In the genomic region with DNA sequence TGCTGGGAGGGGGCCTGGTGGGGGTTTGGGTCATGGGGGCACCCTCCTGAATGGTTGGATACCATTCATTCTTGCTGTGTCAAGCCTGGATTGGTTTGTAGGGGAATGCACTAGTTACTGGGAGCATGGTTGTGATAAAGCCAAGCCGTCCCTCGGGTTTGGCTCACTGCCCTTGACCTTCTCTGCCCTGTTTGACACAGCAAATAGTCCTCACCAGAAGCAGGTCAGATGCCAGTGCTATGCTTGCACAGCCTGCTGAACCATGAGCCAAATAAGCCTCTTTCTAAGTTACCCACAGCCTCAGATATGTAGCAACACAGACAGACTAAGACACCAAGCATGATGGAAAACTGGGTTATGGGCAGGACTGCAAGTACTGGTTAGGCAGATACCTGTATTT, we compare ENCODE assay signal across 1 cellular context.
TF ChIP-seq lines count a peak whose summit lies in the region.

No MANE protein-coding gene starts in this region.

TF ChIP-seq in HepG2, 621 proteins besides CTCF, POLR2A, EP300 and RAD21 (continued from another document and continues in another):
- TF ChIP-seq GFI1 (CRISPR knock-in tag; IDR thresholded peaks at IDR 0.05; ENCODE audit: borderline replicate concordance), result no peak
- no peak for TF ChIP-seq TGIF2 (CRISPR knock-in tag; IDR thresholded peaks at IDR 0.05)
- no peak for TF ChIP-seq ZNF605 (CRISPR knock-in tag; IDR thresholded peaks at IDR 0.05)
- no peak for TF ChIP-seq CREM (IDR thresholded peaks at IDR 0.05)
- no peak for TF ChIP-seq CREM (CRISPR knock-in tag; IDR thresholded peaks at IDR 0.05)
- TF ChIP-seq ZNF224 (CRISPR knock-in tag; IDR thresholded peaks at IDR 0.05), result no peak
- TF ChIP-seq, protein P1, sequence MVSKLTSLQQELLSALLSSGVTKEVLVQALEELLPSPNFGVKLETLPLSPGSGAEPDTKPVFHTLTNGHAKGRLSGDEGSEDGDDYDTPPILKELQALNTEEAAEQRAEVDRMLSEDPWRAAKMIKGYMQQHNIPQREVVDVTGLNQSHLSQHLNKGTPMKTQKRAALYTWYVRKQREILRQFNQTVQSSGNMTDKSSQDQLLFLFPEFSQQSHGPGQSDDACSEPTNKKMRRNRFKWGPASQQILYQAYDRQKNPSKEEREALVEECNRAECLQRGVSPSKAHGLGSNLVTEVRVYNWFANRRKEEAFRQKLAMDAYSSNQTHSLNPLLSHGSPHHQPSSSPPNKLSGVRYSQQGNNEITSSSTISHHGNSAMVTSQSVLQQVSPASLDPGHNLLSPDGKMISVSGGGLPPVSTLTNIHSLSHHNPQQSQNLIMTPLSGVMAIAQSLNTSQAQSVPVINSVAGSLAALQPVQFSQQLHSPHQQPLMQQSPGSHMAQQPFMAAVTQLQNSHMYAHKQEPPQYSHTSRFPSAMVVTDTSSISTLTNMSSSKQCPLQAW (CRISPR knock-in tag; IDR thresholded peaks at IDR 0.05), result no peak; the same call in 1 of the 2 replicates
- no peak for TF ChIP-seq ZSCAN29 (CRISPR knock-in tag; conservative IDR thresholded peaks at IDR 0.05)
- peak; percentile 89 for TF ChIP-seq HNF4A (CRISPR knock-in tag; IDR thresholded peaks at IDR 0.05)
- TF ChIP-seq ZSCAN21 (CRISPR knock-in tag; IDR thresholded peaks at IDR 0.05; ENCODE audit: borderline replicate concordance), result no peak
- TF ChIP-seq RFX1 (IDR thresholded peaks at IDR 0.05), result no peak
- TF ChIP-seq, protein P2, sequence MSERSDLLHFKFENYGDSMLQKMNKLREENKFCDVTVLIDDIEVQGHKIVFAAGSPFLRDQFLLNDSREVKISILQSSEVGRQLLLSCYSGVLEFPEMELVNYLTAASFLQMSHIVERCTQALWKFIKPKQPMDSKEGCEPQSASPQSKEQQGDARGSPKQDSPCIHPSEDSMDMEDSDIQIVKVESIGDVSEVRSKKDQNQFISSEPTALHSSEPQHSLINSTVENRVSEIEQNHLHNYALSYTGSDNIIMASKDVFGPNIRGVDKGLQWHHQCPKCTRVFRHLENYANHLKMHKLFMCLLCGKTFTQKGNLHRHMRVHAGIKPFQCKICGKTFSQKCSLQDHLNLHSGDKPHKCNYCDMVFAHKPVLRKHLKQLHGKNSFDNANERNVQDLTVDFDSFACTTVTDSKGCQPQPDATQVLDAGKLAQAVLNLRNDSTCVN (CRISPR knock-in tag; IDR thresholded peaks at IDR 0.05; ENCODE audit: borderline replicate concordance), result no peak
- no peak for TF ChIP-seq ZNF484 (CRISPR knock-in tag; IDR thresholded peaks at IDR 0.05; ENCODE audit: borderline replicate concordance, low read depth)
- TF ChIP-seq, protein P3, sequence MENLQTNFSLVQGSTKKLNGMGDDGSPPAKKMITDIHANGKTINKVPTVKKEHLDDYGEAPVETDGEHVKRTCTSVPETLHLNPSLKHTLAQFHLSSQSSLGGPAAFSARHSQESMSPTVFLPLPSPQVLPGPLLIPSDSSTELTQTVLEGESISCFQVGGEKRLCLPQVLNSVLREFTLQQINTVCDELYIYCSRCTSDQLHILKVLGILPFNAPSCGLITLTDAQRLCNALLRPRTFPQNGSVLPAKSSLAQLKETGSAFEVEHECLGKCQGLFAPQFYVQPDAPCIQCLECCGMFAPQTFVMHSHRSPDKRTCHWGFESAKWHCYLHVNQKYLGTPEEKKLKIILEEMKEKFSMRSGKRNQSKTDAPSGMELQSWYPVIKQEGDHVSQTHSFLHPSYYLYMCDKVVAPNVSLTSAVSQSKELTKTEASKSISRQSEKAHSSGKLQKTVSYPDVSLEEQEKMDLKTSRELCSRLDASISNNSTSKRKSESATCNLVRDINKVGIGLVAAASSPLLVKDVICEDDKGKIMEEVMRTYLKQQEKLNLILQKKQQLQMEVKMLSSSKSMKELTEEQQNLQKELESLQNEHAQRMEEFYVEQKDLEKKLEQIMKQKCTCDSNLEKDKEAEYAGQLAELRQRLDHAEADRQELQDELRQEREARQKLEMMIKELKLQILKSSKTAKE (CRISPR knock-in tag; IDR thresholded peaks at IDR 0.05; ENCODE audit: borderline replicate concordance), result peak; percentile 63; the same call in 1 of the 2 replicates
- 0 out of 2 replicates have a peak, but pooled peaks have one; percentile 15 for TF ChIP-seq ZBTB7A (CRISPR knock-in tag; IDR thresholded peaks at IDR 0.05)
- no peak for TF ChIP-seq TOE1 (CRISPR knock-in tag; IDR thresholded peaks at IDR 0.05)
- TF ChIP-seq, protein P4, sequence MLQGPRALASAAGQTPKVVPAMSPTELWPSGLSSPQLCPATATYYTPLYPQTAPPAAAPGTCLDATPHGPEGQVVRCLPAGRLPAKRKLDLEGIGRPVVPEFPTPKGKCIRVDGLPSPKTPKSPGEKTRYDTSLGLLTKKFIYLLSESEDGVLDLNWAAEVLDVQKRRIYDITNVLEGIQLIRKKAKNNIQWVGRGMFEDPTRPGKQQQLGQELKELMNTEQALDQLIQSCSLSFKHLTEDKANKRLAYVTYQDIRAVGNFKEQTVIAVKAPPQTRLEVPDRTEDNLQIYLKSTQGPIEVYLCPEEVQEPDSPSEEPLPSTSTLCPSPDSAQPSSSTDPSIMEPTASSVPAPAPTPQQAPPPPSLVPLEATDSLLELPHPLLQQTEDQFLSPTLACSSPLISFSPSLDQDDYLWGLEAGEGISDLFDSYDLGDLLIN (CRISPR knock-in tag; IDR thresholded peaks at IDR 0.05; ENCODE audit: borderline replicate concordance), result no peak
- TF ChIP-seq, protein P5, sequence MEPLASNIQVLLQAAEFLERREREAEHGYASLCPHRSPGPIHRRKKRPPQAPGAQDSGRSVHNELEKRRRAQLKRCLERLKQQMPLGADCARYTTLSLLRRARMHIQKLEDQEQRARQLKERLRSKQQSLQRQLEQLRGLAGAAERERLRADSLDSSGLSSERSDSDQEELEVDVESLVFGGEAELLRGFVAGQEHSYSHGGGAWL (CRISPR knock-in tag; IDR thresholded peaks at IDR 0.05), result no peak
- TF ChIP-seq, protein P6, sequence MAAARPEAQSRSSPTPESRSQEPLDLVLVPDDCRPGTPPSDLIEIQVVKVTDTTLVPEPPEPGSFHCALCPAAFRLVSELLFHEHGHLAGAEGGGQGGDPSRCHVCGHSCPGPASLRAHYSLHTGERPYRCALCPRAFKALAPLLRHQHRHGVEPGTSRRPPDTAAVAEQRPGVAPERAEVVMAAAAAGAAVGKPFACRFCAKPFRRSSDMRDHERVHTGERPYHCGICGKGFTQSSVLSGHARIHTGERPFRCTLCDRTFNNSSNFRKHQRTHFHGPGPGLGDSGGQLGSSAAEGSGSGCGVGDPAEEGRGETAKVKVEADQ (CRISPR knock-in tag; IDR thresholded peaks at IDR 0.05; ENCODE audit: borderline replicate concordance), result no peak
- no peak for TF ChIP-seq IKZF1 (IDR thresholded peaks at IDR 0.05)
- no peak for TF ChIP-seq PHF5A (CRISPR knock-in tag; IDR thresholded peaks at IDR 0.05; ENCODE audit: low read depth, unreplicated experiment)
- 0 out of 2 replicates have a peak, but pooled peaks have one; percentile 45 for TF ChIP-seq ZNF430 (CRISPR knock-in tag; IDR thresholded peaks at IDR 0.05)
- 0 out of 2 replicates have a peak, but pooled peaks have one; percentile 12 for TF ChIP-seq ZFY (CRISPR knock-in tag; IDR thresholded peaks at IDR 0.05)
- TF ChIP-seq ZNF547 (CRISPR knock-in tag; IDR thresholded peaks at IDR 0.05), result no peak
- 0 out of 2 replicates have a peak, but pooled peaks have one; percentile 63 for TF ChIP-seq ZNF792 (CRISPR knock-in tag; IDR thresholded peaks at IDR 0.05)
- TF ChIP-seq NR2F1 (CRISPR knock-in tag; IDR thresholded peaks at IDR 0.05), result peak; percentile 98 to 99
- TF ChIP-seq SMARCE1 (IDR thresholded peaks at IDR 0.05; ENCODE audit: borderline replicate concordance), result no peak
- TF ChIP-seq ISL2 (CRISPR knock-in tag; IDR thresholded peaks at IDR 0.05), result peak; percentile 66
- TF ChIP-seq ZNF768 (CRISPR knock-in tag; IDR thresholded peaks at IDR 0.05), result no peak
- TF ChIP-seq, protein P7, sequence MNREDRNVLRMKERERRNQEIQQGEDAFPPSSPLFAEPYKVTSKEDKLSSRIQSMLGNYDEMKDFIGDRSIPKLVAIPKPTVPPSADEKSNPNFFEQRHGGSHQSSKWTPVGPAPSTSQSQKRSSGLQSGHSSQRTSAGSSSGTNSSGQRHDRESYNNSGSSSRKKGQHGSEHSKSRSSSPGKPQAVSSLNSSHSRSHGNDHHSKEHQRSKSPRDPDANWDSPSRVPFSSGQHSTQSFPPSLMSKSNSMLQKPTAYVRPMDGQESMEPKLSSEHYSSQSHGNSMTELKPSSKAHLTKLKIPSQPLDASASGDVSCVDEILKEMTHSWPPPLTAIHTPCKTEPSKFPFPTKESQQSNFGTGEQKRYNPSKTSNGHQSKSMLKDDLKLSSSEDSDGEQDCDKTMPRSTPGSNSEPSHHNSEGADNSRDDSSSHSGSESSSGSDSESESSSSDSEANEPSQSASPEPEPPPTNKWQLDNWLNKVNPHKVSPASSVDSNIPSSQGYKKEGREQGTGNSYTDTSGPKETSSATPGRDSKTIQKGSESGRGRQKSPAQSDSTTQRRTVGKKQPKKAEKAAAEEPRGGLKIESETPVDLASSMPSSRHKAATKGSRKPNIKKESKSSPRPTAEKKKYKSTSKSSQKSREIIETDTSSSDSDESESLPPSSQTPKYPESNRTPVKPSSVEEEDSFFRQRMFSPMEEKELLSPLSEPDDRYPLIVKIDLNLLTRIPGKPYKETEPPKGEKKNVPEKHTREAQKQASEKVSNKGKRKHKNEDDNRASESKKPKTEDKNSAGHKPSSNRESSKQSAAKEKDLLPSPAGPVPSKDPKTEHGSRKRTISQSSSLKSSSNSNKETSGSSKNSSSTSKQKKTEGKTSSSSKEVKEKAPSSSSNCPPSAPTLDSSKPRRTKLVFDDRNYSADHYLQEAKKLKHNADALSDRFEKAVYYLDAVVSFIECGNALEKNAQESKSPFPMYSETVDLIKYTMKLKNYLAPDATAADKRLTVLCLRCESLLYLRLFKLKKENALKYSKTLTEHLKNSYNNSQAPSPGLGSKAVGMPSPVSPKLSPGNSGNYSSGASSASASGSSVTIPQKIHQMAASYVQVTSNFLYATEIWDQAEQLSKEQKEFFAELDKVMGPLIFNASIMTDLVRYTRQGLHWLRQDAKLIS (CRISPR knock-in tag; IDR thresholded peaks at IDR 0.05), result no peak
- TF ChIP-seq ZNF749 (CRISPR knock-in tag; IDR thresholded peaks at IDR 0.05; ENCODE audit: borderline replicate concordance), result no peak
- TF ChIP-seq CBFB (CRISPR knock-in tag; IDR thresholded peaks at IDR 0.05), result no peak
- TF ChIP-seq FOXP1 (IDR thresholded peaks at IDR 0.05), result no peak
- 0 out of 2 replicates have a peak, but pooled peaks have one; percentile 21 for TF ChIP-seq FOXP1 (CRISPR knock-in tag; IDR thresholded peaks at IDR 0.05)
- no peak for TF ChIP-seq ZNF629 (CRISPR knock-in tag; conservative IDR thresholded peaks at IDR 0.05)
- no peak for TF ChIP-seq ZIK1 (CRISPR knock-in tag; IDR thresholded peaks at IDR 0.05; ENCODE audit: borderline replicate concordance, low read depth)
- TF ChIP-seq SMAD1 (CRISPR knock-in tag; IDR thresholded peaks at IDR 0.05; ENCODE audit: borderline replicate concordance, low read depth), result no peak
- TF ChIP-seq KAT2B (IDR thresholded peaks at IDR 0.05; ENCODE audit: borderline replicate concordance, low read depth, low read length), result no peak
- TF ChIP-seq, protein P8, sequence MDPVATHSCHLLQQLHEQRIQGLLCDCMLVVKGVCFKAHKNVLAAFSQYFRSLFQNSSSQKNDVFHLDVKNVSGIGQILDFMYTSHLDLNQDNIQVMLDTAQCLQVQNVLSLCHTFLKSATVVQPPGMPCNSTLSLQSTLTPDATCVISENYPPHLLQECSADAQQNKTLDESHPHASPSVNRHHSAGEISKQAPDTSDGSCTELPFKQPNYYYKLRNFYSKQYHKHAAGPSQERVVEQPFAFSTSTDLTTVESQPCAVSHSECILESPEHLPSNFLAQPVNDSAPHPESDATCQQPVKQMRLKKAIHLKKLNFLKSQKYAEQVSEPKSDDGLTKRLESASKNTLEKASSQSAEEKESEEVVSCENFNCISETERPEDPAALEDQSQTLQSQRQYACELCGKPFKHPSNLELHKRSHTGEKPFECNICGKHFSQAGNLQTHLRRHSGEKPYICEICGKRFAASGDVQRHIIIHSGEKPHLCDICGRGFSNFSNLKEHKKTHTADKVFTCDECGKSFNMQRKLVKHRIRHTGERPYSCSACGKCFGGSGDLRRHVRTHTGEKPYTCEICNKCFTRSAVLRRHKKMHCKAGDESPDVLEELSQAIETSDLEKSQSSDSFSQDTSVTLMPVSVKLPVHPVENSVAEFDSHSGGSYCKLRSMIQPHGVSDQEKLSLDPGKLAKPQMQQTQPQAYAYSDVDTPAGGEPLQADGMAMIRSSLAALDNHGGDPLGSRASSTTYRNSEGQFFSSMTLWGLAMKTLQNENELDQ (CRISPR knock-in tag; IDR thresholded peaks at IDR 0.05; ENCODE audit: borderline replicate concordance), result no peak
- no peak for TF ChIP-seq KLF9 (CRISPR knock-in tag; IDR thresholded peaks at IDR 0.05; ENCODE audit: low read depth)
- TF ChIP-seq HDAC6 (IDR thresholded peaks at IDR 0.05; ENCODE audit: low read depth, low read length), result no peak
- TF ChIP-seq ZFP36 (IDR thresholded peaks at IDR 0.05; ENCODE audit: borderline replicate concordance, low read depth, low read length, partially characterized antibody), result no peak
- TF ChIP-seq, protein P9, sequence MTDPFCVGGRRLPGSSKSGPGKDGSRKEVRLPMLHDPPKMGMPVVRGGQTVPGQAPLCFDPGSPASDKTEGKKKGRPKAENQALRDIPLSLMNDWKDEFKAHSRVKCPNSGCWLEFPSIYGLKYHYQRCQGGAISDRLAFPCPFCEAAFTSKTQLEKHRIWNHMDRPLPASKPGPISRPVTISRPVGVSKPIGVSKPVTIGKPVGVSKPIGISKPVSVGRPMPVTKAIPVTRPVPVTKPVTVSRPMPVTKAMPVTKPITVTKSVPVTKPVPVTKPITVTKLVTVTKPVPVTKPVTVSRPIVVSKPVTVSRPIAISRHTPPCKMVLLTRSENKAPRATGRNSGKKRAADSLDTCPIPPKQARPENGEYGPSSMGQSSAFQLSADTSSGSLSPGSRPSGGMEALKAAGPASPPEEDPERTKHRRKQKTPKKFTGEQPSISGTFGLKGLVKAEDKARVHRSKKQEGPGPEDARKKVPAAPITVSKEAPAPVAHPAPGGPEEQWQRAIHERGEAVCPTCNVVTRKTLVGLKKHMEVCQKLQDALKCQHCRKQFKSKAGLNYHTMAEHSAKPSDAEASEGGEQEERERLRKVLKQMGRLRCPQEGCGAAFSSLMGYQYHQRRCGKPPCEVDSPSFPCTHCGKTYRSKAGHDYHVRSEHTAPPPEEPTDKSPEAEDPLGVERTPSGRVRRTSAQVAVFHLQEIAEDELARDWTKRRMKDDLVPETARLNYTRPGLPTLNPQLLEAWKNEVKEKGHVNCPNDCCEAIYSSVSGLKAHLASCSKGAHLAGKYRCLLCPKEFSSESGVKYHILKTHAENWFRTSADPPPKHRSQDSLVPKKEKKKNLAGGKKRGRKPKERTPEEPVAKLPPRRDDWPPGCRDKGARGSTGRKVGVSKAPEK (CRISPR knock-in tag; IDR thresholded peaks at IDR 0.05; ENCODE audit: borderline replicate concordance), result no peak
- no peak for TF ChIP-seq SP140L (CRISPR knock-in tag; IDR thresholded peaks at IDR 0.05; ENCODE audit: borderline replicate concordance)
- peak; percentile 59; the same call in 1 of the 2 replicates for TF ChIP-seq RCOR2 (CRISPR knock-in tag; IDR thresholded peaks at IDR 0.05)
